Comparison of ENCODE assay signal across 2 cellular contexts in the genomic region with DNA sequence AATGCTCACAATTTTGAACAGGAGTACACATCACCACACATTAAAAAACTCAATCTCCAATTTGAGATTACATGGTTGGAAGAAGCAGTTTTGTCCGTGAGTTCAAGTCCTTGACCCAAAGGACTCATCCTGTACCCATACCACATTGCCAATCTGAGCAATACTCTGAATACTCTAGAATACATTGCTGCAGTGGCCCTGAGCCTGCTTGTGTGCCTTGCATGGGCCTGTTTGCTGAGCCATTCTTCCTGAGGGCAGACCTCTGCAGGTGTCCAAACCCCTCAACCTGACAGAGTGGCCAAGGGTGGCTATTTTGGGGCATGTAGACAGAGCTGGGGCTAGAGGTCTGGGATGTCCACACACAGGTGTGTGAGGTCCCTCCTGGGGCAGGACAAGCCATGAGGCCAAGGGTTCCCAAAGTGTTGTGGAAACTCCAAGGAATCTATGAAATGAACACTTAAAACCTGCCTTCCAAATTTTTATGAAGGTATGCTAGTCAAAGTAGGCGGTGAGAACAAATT.
A peak's percentile ranks its signal among the peaks of the same experiment; 100 is the strongest.
TF ChIP-seq lines count a peak whose summit lies in the region.

No MANE protein-coding gene starts in this region.

TF ChIP-seq in liver, 16 proteins besides CTCF, POLR2A, EP300 and RAD21:
- TF ChIP-seq, protein P1, sequence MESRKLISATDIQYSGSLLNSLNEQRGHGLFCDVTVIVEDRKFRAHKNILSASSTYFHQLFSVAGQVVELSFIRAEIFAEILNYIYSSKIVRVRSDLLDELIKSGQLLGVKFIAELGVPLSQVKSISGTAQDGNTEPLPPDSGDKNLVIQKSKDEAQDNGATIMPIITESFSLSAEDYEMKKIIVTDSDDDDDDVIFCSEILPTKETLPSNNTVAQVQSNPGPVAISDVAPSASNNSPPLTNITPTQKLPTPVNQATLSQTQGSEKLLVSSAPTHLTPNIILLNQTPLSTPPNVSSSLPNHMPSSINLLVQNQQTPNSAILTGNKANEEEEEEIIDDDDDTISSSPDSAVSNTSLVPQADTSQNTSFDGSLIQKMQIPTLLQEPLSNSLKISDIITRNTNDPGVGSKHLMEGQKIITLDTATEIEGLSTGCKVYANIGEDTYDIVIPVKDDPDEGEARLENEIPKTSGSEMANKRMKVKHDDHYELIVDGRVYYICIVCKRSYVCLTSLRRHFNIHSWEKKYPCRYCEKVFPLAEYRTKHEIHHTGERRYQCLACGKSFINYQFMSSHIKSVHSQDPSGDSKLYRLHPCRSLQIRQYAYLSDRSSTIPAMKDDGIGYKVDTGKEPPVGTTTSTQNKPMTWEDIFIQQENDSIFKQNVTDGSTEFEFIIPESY (IDR thresholded peaks at IDR 0.05): no peak
- TF ChIP-seq MAX (IDR thresholded peaks at IDR 0.05) (no peak), FOXA1 (IDR thresholded peaks at IDR 0.05) (no peak), ATF3 (IDR thresholded peaks at IDR 0.05) (no peak), JUND (IDR thresholded peaks at IDR 0.05) (no peak), HNF4A (conservative IDR thresholded peaks at IDR 0.05) (peak; percentile 31 to 47), RXRA (IDR thresholded peaks at IDR 0.05) (peak; percentile 9 to 15), EGR1 (IDR thresholded peaks at IDR 0.05; ENCODE audit: low read depth in 2 of 2) (no peak), FOXA2 (IDR thresholded peaks at IDR 0.05) (no peak)
- TF ChIP-seq, protein P2, sequence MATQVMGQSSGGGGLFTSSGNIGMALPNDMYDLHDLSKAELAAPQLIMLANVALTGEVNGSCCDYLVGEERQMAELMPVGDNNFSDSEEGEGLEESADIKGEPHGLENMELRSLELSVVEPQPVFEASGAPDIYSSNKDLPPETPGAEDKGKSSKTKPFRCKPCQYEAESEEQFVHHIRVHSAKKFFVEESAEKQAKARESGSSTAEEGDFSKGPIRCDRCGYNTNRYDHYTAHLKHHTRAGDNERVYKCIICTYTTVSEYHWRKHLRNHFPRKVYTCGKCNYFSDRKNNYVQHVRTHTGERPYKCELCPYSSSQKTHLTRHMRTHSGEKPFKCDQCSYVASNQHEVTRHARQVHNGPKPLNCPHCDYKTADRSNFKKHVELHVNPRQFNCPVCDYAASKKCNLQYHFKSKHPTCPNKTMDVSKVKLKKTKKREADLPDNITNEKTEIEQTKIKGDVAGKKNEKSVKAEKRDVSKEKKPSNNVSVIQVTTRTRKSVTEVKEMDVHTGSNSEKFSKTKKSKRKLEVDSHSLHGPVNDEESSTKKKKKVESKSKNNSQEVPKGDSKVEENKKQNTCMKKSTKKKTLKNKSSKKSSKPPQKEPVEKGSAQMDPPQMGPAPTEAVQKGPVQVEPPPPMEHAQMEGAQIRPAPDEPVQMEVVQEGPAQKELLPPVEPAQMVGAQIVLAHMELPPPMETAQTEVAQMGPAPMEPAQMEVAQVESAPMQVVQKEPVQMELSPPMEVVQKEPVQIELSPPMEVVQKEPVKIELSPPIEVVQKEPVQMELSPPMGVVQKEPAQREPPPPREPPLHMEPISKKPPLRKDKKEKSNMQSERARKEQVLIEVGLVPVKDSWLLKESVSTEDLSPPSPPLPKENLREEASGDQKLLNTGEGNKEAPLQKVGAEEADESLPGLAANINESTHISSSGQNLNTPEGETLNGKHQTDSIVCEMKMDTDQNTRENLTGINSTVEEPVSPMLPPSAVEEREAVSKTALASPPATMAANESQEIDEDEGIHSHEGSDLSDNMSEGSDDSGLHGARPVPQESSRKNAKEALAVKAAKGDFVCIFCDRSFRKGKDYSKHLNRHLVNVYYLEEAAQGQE (IDR thresholded peaks at IDR 0.05): no peak
TF ChIP-seq in liver: peak in this region for 2.

TF ChIP-seq in HepG2, 621 proteins besides CTCF, POLR2A, EP300 and RAD21:
- TF ChIP-seq, protein P3, sequence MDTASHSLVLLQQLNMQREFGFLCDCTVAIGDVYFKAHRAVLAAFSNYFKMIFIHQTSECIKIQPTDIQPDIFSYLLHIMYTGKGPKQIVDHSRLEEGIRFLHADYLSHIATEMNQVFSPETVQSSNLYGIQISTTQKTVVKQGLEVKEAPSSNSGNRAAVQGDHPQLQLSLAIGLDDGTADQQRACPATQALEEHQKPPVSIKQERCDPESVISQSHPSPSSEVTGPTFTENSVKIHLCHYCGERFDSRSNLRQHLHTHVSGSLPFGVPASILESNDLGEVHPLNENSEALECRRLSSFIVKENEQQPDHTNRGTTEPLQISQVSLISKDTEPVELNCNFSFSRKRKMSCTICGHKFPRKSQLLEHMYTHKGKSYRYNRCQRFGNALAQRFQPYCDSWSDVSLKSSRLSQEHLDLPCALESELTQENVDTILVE (CRISPR knock-in tag; IDR thresholded peaks at IDR 0.05): no peak
- TF ChIP-seq ZNF329 (CRISPR knock-in tag; IDR thresholded peaks at IDR 0.05; ENCODE audit: low read depth): no peak
- no peak for TF ChIP-seq ZNF761 (CRISPR knock-in tag; conservative IDR thresholded peaks at IDR 0.05)
- TF ChIP-seq ZNF468 (CRISPR knock-in tag; IDR thresholded peaks at IDR 0.05): no peak
- no peak for TF ChIP-seq GMEB1 (CRISPR knock-in tag; IDR thresholded peaks at IDR 0.05; ENCODE audit: borderline replicate concordance)
